Comparison of ENCODE assay signal across 1 cellular context in genomic region chr9:32572900-32573523, GRCh38.
A peak's percentile ranks its signal among the peaks of the same experiment; 100 is the strongest.
TF ChIP-seq lines count a peak whose summit lies in the region.

Gene NDUFB6 (minus strand): TSS chr9:32573159. CDS start chr9:32573060, 99 bp downstream.

TF ChIP-seq in GM12878, 131 proteins besides CTCF, POLR2A, EP300 and RAD21 (continued from another document and continues in another):
- no peak for TF ChIP-seq PRDM15 (CRISPR knock-in tag; IDR thresholded peaks at IDR 0.05)
- TF ChIP-seq YY1 (IDR thresholded peaks at IDR 0.05; ENCODE audit: low read depth, low read length), result peak; percentile 60
- peak; percentile 20; the same call in 1 of the 2 replicates for TF ChIP-seq PAX5 (IDR thresholded peaks at IDR 0.05; ENCODE audit: borderline replicate concordance, low read depth, low read length)
- TF ChIP-seq RELA (IDR thresholded peaks at IDR 0.05; ENCODE audit: borderline replicate concordance, partially characterized antibody), result peak; percentile 19
- peak; percentile 30 for TF ChIP-seq SKIL (IDR thresholded peaks at IDR 0.05; ENCODE audit: low read depth, poor library complexity, severe bottlenecking)
- TF ChIP-seq MAX (IDR thresholded peaks at IDR 0.05; ENCODE audit: low read depth, low read length), result 0 out of 2 replicates have a peak, but pooled peaks have one; percentile 60
- TF ChIP-seq POLR2AphosphoS5 (IDR thresholded peaks at IDR 0.05; ENCODE audit: low read length), result peak; percentile 88
- no peak for TF ChIP-seq JUNB (IDR thresholded peaks at IDR 0.05)
- TF ChIP-seq NKRF (conservative IDR thresholded peaks at IDR 0.05), result no peak
- TF ChIP-seq DPF2 (IDR thresholded peaks at IDR 0.05), result 0 out of 2 replicates have a peak, but pooled peaks have one; percentile 32
- TF ChIP-seq TARDBP (IDR thresholded peaks at IDR 0.05; ENCODE audit: borderline replicate concordance), result no peak; the same call in 1 of the 2 replicates
- TF ChIP-seq MYC (IDR thresholded peaks at IDR 0.05; ENCODE audit: insufficient read depth, insufficient read length, insufficient replicate concordance, low read length, severe bottlenecking), result peak; percentile 25
- 0 out of 2 replicates have a peak, but pooled peaks have one; percentile 18 for TF ChIP-seq FOXM1 (IDR thresholded peaks at IDR 0.05; ENCODE audit: low read depth, low read length)
- no peak for TF ChIP-seq NFXL1 (IDR thresholded peaks at IDR 0.05; ENCODE audit: borderline replicate concordance)
- no peak for TF ChIP-seq STAT3 (IDR thresholded peaks at IDR 0.05; ENCODE audit: low read depth, low read length)
- 0 out of 2 replicates have a peak, but pooled peaks have one; percentile 53 for TF ChIP-seq ATF2 (IDR thresholded peaks at IDR 0.05; ENCODE audit: low read length)
- TF ChIP-seq RELB (IDR thresholded peaks at IDR 0.05; ENCODE audit: low read depth), result peak; percentile 84
- TF ChIP-seq HDAC6 (IDR thresholded peaks at IDR 0.05; ENCODE audit: unreplicated experiment), result no peak
- peak; percentile 80 for TF ChIP-seq E2F8 (IDR thresholded peaks at IDR 0.05; ENCODE audit: low read depth, partially characterized antibody)
- no peak for TF ChIP-seq MTA3 (IDR thresholded peaks at IDR 0.05; ENCODE audit: borderline replicate concordance, low read length)
- TF ChIP-seq PAX8 (IDR thresholded peaks at IDR 0.05), result no peak
- peak; percentile 92; the same call in 1 of the 2 replicates for TF ChIP-seq SIN3A (IDR thresholded peaks at IDR 0.05; ENCODE audit: low read depth, low read length)
- TF ChIP-seq WRNIP1 (IDR thresholded peaks at IDR 0.05; ENCODE audit: borderline replicate concordance, low read depth, low read length), result no peak
- peak; percentile 56; the same call in 1 of the 2 replicates for TF ChIP-seq BACH1 (IDR thresholded peaks at IDR 0.05; ENCODE audit: borderline replicate concordance)
- TF ChIP-seq MLLT1 (IDR thresholded peaks at IDR 0.05), result peak; percentile 96
- TF ChIP-seq ZNF592 (IDR thresholded peaks at IDR 0.05), result no peak
- no peak for TF ChIP-seq ZNF274 (IDR thresholded peaks at IDR 0.05; ENCODE audit: insufficient read depth, insufficient read length)
- TF ChIP-seq SP1 (IDR thresholded peaks at IDR 0.05; ENCODE audit: low read depth, low read length), result peak; percentile 50
- TF ChIP-seq ESRRA (IDR thresholded peaks at IDR 0.05; ENCODE audit: low read length), result 0 out of 2 replicates have a peak, but pooled peaks have one; percentile 74
- TF ChIP-seq TCF12 (IDR thresholded peaks at IDR 0.05; ENCODE audit: low read depth, low read length), result no peak
- TF ChIP-seq IRF4 (IDR thresholded peaks at IDR 0.05; ENCODE audit: low read depth, low read length), result 0 out of 2 replicates have a peak, but pooled peaks have one; percentile 17
- no peak for TF ChIP-seq GATAD2B (conservative IDR thresholded peaks at IDR 0.05; ENCODE audit: low read depth)
- no peak for TF ChIP-seq IKZF2 (IDR thresholded peaks at IDR 0.05)
